ENCODE assay signal across 21 cellular contexts in genomic region chr2:45879406-45879805, GRCh38.
DNase-seq lines count a peak whose midpoint lies in the region; ATAC-seq and TF ChIP-seq lines count a peak whose summit lies in the region.
"Had no signal": no experiment of that assay in that cellular context is flagged by ENCODE, and none has a peak within 500 bp of the region (broad histone marks: within the 10 kb centered on the region; RNA-seq: fewer than 3 reads in every experiment).

No MANE protein-coding gene starts in this region.

- no peaks in the 10 kb centered on the region for H3K9me2 ChIP-seq in Loucy (replicated peaks; ENCODE audit: low read depth, low read length)

- in situ Hi-C loops in brain microvascular endothelial cell (cut with HindIII; ENCODE audit: low pct_ligation_motif_present, low sequenced_read_pairs) = no loop called here

- TF ChIP-seq EP300 in sigmoid colon (IDR thresholded peaks at IDR 0.05) = no peak

- no peaks in the 10 kb centered on the region for H3K27me3 ChIP-seq in Loucy (ENCODE audit: insufficient read depth, low read length, poor library complexity, severe bottlenecking)
- no peaks in the 10 kb centered on the region for H3K27me3 ChIP-seq in brain microvascular endothelial cell (replicated peaks)
- no peaks in the 10 kb centered on the region for H3K27me3 ChIP-seq in sigmoid colon
- H3K27me3 ChIP-seq: neutrophil, tibial nerve had no signal

- no peak overlapping the region for H3K4me2 ChIP-seq in Loucy (ENCODE audit: low read depth, low read length, poor library complexity, severe bottlenecking)

- no peaks in the 10 kb centered on the region for H3F3A ChIP-seq in Loucy (ENCODE audit: low read depth)

- no peaks in the 10 kb centered on the region for H4K20me1 ChIP-seq in Loucy (ENCODE audit: insufficient read depth, low read length, poor library complexity, severe bottlenecking)

- H3K9ac ChIP-seq in Loucy (ENCODE audit: low read depth, low read length, poor library complexity, severe bottlenecking) = no peak overlapping the region

- ATAC-seq in GM21825 (IDR thresholded peaks at IDR 0.05; ENCODE audit: unreplicated experiment) = no peak
- ATAC-seq: left cardiac atrium, right cardiac atrium had no signal

- no peak overlapping the region for H3K4me3 ChIP-seq in Loucy (ENCODE audit: low read length, poor library complexity, severe bottlenecking)
- H3K4me3 ChIP-seq in brain microvascular endothelial cell (ENCODE audit: low read depth, low read length) = no peak overlapping the region
- H3K4me3 ChIP-seq in sigmoid colon = no peak overlapping the region
- H3K4me3 ChIP-seq: SK-N-MC, tibial nerve had no signal

- peaks cover 10% of the 10 kb centered on the region for H3K4me1 ChIP-seq in Loucy (ENCODE audit: insufficient read depth, low read length, poor library complexity, severe bottlenecking)
- peaks cover 0 to 56% (median 52%) of the 10 kb centered on the region in 4 donors for H3K4me1 ChIP-seq in sigmoid colon

- intact Hi-C loops in sigmoid colon (cut with DNase I) = no loop called here

- H2AFZ ChIP-seq in Loucy (ENCODE audit: low read length) = no peak overlapping the region

- peaks cover 32% of the 10 kb centered on the region; the same call in 1 of the 2 replicates for H3K79me2 ChIP-seq in Loucy (ENCODE audit: insufficient read depth, low read length)

- no peak overlapping the region for H3K27ac ChIP-seq in brain microvascular endothelial cell
- H3K27ac ChIP-seq in sigmoid colon = peak overlapping the region in 3 of 4 donors; percentile 48 to 70 (median 66)
- H3K27ac ChIP-seq: neutrophil, SK-N-MC, tibial nerve had no signal

- DNase-seq in NCI-H2171 treated with DMSO at 0.1 percent for 48 hours (lab: John Stamatoyannopoulos, UW) (peak; percentile 24), NCI-H2171 (lab: John Stamatoyannopoulos, UW) (no peak), brain microvascular endothelial cell (no peak), sigmoid colon (no peak), anterior cingulate cortex (lab: John Stamatoyannopoulos, UW) (no peak), LoVo (ENCODE audit: low spot score) (no peak)
- DNase-seq: activated CD4-positive, CD25-positive, alpha-beta regulatory T cell treated with anti-CD3 and anti-CD28 coated beads, Interleukin-2, amount 50 U/mL, for 72 hours; C1 segment of cervical spinal cord; DMS79 treated with DMSO at 0.1 percent for 48 hours; foreskin melanocyte; left cardiac atrium; NCI-H526; right cardiac atrium; stimulated activated CD4-positive, alpha-beta T cell treated with anti-CD3 and anti-CD28 coated beads, Interleukin-15, amount 100 ng/mL, for 24 hours; stimulated activated naive CD4-positive, alpha-beta T cell; T-helper 9 cell had no signal

- WGBS in sigmoid colon, 2 donors = 88 to 92% methylated on average over 6 of the region's 6 CpGs

- H3K9me3 ChIP-seq in Loucy (ENCODE audit: insufficient read depth, low read depth, low read length) (peaks cover 11% of the 10 kb centered on the region; the same call in 1 of the 2 replicates), sigmoid colon (peaks cover 0 to 9% (median 2%) of the 10 kb centered on the region in 4 donors)

- TF ChIP-seq POLR2A in sigmoid colon (IDR thresholded peaks at IDR 0.05) = no peak

- H3K36me3 ChIP-seq in Loucy (ENCODE audit: insufficient read depth, low read length) (peaks cover 28% of the 10 kb centered on the region), brain microvascular endothelial cell (replicated peaks) (no peaks in the 10 kb centered on the region), sigmoid colon (no peaks in the 10 kb centered on the region)
- H3K36me3 ChIP-seq: neutrophil had no signal

- TF ChIP-seq CTCF in Loucy (conservative IDR thresholded peaks at IDR 0.05; ENCODE audit: low read length) (peak; percentile 32; the same call in 1 of the 2 replicates), brain microvascular endothelial cell (IDR thresholded peaks at IDR 0.05; ENCODE audit: low read depth, low read length, missing control alignments) (peak; percentile 4), sigmoid colon (IDR thresholded peaks at IDR 0.05) (no peak)

Comparison
In these comparisons a context has a peak if more than half of its experiments do, and no peak if none do; other contexts are left out.
1. CTCF ChIP-seq: peak in Loucy (single experiment) and brain microvascular endothelial cell (single experiment); none in sigmoid colon (0 of 4).